9 cellular contexts compared by ENCODE assay signal in the genomic region with DNA sequence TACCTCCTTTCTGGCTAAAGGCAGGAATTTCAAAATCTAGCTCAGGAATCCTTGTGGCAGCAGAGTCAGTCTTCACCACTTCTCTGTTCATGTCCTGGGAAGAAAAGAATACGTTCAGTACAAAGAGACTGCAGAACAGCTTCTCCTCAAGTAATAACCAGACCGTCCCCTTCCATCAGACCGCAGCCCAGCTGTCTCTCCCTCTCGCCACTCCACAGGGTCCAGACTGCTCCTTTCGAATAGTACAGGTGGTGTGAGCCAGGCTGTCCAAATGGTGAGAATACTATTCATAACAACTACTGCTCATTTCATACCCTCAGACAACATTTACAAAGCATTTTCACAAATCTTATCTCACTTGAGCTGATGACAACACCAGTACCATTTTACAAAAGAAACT. TPM values are rescaled to one million over a fixed set of nuclear protein-coding genes. Genes with fewer than 3 reads are reported as not detected.
DNase-seq lines count a peak whose midpoint lies in the region; ATAC-seq lines count a peak whose summit lies in the region.
"Had no signal": no experiment of that assay in that cellular context is flagged by ENCODE, and none has a peak within 500 bp of the region (broad histone marks: within the 10 kb centered on the region; RNA-seq: fewer than 3 reads in every experiment).

No MANE protein-coding gene starts in this region.

- no peak for ATAC-seq in stimulated activated naive CD8-positive, alpha-beta T cell treated with anti-CD3 and anti-CD28 coated beads, Interleukin-15, amount 100 ng/mL, for 72 hours
- ATAC-seq in GM18909 (IDR thresholded peaks at IDR 0.05; ENCODE audit: poor library complexity, unreplicated experiment): no peak

- H3K27me3 Mint-ChIP-seq in activated T-helper 1 cell treated with anti-CD3 and anti-CD28 coated beads, Interleukin-12 subunit alpha, Interleukin-12 subunit beta, Interleukin-2, Interleukin-4 antibody, amounts not matched to agents 30 ng/mL and 10 ng/mL and 1 ng/mL, durations not matched to agents 14 hours and 24 hours and 36 hours (ENCODE audit: insufficient read depth): no peaks in the 10 kb centered on the region
- H3K27me3 Mint-ChIP-seq in stimulated activated naive CD8-positive, alpha-beta T cell treated with anti-CD3 and anti-CD28 coated beads, Interleukin-15, amount 100 ng/mL, for 72 hours: peaks cover 8% of the 10 kb centered on the region

- H3K9me3 Mint-ChIP-seq in activated T-helper 1 cell treated with anti-CD3 and anti-CD28 coated beads, Interleukin-12 subunit alpha, Interleukin-12 subunit beta, Interleukin-2, Interleukin-4 antibody, amounts not matched to agents 30 ng/mL and 10 ng/mL and 1 ng/mL, durations not matched to agents 14 hours and 24 hours and 36 hours: no peaks in the 10 kb centered on the region
- H3K9me3 Mint-ChIP-seq in stimulated activated naive CD8-positive, alpha-beta T cell treated with anti-CD3 and anti-CD28 coated beads, Interleukin-15, amount 100 ng/mL, for 72 hours: no peaks in the 10 kb centered on the region

- H3K9me3 ChIP-seq in iPS-18c (ENCODE audit: control insufficient read depth, insufficient read depth, low read length): peaks cover 2% of the 10 kb centered on the region

- intact Hi-C loops in activated T-helper 1 cell treated with anti-CD3 and anti-CD28 coated beads, Interleukin-12 subunit alpha, Interleukin-12 subunit beta, Interleukin-2, Interleukin-4 antibody, amounts not matched to agents 30 ng/mL and 10 ng/mL and 1 ng/mL, durations not matched to agents 14 hours and 24 hours and 36 hours (cut with micrococcal nuclease): loop anchor here (5.0 kb wide), 2 partner anchors 240 to 540 kb away; a partner anchor contains a TSS

- peak overlapping the region; percentile 77 for H3K4me3 ChIP-seq in iPS-18c (ENCODE audit: insufficient read depth, low read depth, low read length)

- H3K4me3 Mint-ChIP-seq in activated T-helper 1 cell treated with anti-CD3 and anti-CD28 coated beads, Interleukin-12 subunit alpha, Interleukin-12 subunit beta, Interleukin-2, Interleukin-4 antibody, amounts not matched to agents 30 ng/mL and 10 ng/mL and 1 ng/mL, durations not matched to agents 14 hours and 24 hours and 36 hours: peak overlapping the region; percentile 90
- H3K4me3 Mint-ChIP-seq in stimulated activated naive CD8-positive, alpha-beta T cell treated with anti-CD3 and anti-CD28 coated beads, Interleukin-15, amount 100 ng/mL, for 72 hours: peak overlapping the region; percentile 78 to 84

- peaks cover 60% of the 10 kb centered on the region for H3K4me1 Mint-ChIP-seq in activated T-helper 1 cell treated with anti-CD3 and anti-CD28 coated beads, Interleukin-12 subunit alpha, Interleukin-12 subunit beta, Interleukin-2, Interleukin-4 antibody, amounts not matched to agents 30 ng/mL and 10 ng/mL and 1 ng/mL, durations not matched to agents 14 hours and 24 hours and 36 hours (ENCODE audit: low read depth)
- peaks cover 72% of the 10 kb centered on the region for H3K4me1 Mint-ChIP-seq in stimulated activated naive CD8-positive, alpha-beta T cell treated with anti-CD3 and anti-CD28 coated beads, Interleukin-15, amount 100 ng/mL, for 72 hours

- H3K27ac Mint-ChIP-seq in activated T-helper 1 cell treated with anti-CD3 and anti-CD28 coated beads, Interleukin-12 subunit alpha, Interleukin-12 subunit beta, Interleukin-2, Interleukin-4 antibody, amounts not matched to agents 30 ng/mL and 10 ng/mL and 1 ng/mL, durations not matched to agents 14 hours and 24 hours and 36 hours: peak overlapping the region; percentile 70
- peak overlapping the region; percentile 92 to 94 for H3K27ac Mint-ChIP-seq in stimulated activated naive CD8-positive, alpha-beta T cell treated with anti-CD3 and anti-CD28 coated beads, Interleukin-15, amount 100 ng/mL, for 72 hours

- peaks cover 47% of the 10 kb centered on the region for H3K36me3 Mint-ChIP-seq in activated T-helper 1 cell treated with anti-CD3 and anti-CD28 coated beads, Interleukin-12 subunit alpha, Interleukin-12 subunit beta, Interleukin-2, Interleukin-4 antibody, amounts not matched to agents 30 ng/mL and 10 ng/mL and 1 ng/mL, durations not matched to agents 14 hours and 24 hours and 36 hours (ENCODE audit: low read depth)

- DNase-seq in DMS 273 (lab: John Stamatoyannopoulos, UW; ENCODE audit: unreplicated experiment) (peak; percentile 15), DMS 273 treated with DMSO at 0.1 percent for 48 hours (lab: John Stamatoyannopoulos, UW) (no peak), cerebellar cortex (ENCODE audit: low spot score) (no peak), kidney tubule cell (ENCODE audit: low spot score) (no peak)
- DNase-seq in activated T-helper 1 cell treated with anti-CD3 and anti-CD28 coated beads, Interleukin-12 subunit alpha, Interleukin-12 subunit beta, Interleukin-2, Interleukin-4 antibody, amounts not matched to agents 30 ng/mL and 10 ng/mL and 1 ng/mL, durations not matched to agents 14 hours and 24 hours and 36 hours (ENCODE audit: low spot score): no peak
- no peak for DNase-seq in stimulated activated naive CD8-positive, alpha-beta T cell treated with anti-CD3 and anti-CD28 coated beads, Interleukin-15, amount 100 ng/mL, for 72 hours

RNA-seq across cellular contexts. Expression of a gene that starts 0.9 kb away (rescaled TPM):
- total RNA-seq in activated T-helper 1 cell treated with anti-CD3 and anti-CD28 coated beads, Interleukin-12 subunit alpha, Interleukin-12 subunit beta, Interleukin-2, Interleukin-4 antibody, amounts not matched to agents 30 ng/mL and 10 ng/mL and 1 ng/mL, durations not matched to agents 14 hours and 24 hours and 36 hours: 104 TPM in 2 replicates

RNA-seq across cellular contexts. Expression of a gene that starts 4.7 kb away (rescaled TPM):
- not detected in 2 replicates for total RNA-seq in activated T-helper 1 cell treated with anti-CD3 and anti-CD28 coated beads, Interleukin-12 subunit alpha, Interleukin-12 subunit beta, Interleukin-2, Interleukin-4 antibody, amounts not matched to agents 30 ng/mL and 10 ng/mL and 1 ng/mL, durations not matched to agents 14 hours and 24 hours and 36 hours
- total RNA-seq: A172 had no signal

RNA-seq across cellular contexts. Expression of a gene that starts 14.2 kb away (rescaled TPM):
- total RNA-seq in activated T-helper 1 cell treated with anti-CD3 and anti-CD28 coated beads, Interleukin-12 subunit alpha, Interleukin-12 subunit beta, Interleukin-2, Interleukin-4 antibody, amounts not matched to agents 30 ng/mL and 10 ng/mL and 1 ng/mL, durations not matched to agents 14 hours and 24 hours and 36 hours: 30.0 and 33.4 TPM in 2 replicates

RNA-seq across cellular contexts. Expression of a gene that starts 36.1 kb away (rescaled TPM):
- total RNA-seq in activated T-helper 1 cell treated with anti-CD3 and anti-CD28 coated beads, Interleukin-12 subunit alpha, Interleukin-12 subunit beta, Interleukin-2, Interleukin-4 antibody, amounts not matched to agents 30 ng/mL and 10 ng/mL and 1 ng/mL, durations not matched to agents 14 hours and 24 hours and 36 hours: not detected in 2 replicates
- total RNA-seq: A172 had no signal

RNA-seq across cellular contexts. Expression of a gene that starts 42.7 kb away (rescaled TPM):
- total RNA-seq in activated T-helper 1 cell treated with anti-CD3 and anti-CD28 coated beads, Interleukin-12 subunit alpha, Interleukin-12 subunit beta, Interleukin-2, Interleukin-4 antibody, amounts not matched to agents 30 ng/mL and 10 ng/mL and 1 ng/mL, durations not matched to agents 14 hours and 24 hours and 36 hours: not detected in 2 replicates
- total RNA-seq: A172 had no signal
